ENCODE assay signal across 15 cellular contexts in the genomic region with DNA sequence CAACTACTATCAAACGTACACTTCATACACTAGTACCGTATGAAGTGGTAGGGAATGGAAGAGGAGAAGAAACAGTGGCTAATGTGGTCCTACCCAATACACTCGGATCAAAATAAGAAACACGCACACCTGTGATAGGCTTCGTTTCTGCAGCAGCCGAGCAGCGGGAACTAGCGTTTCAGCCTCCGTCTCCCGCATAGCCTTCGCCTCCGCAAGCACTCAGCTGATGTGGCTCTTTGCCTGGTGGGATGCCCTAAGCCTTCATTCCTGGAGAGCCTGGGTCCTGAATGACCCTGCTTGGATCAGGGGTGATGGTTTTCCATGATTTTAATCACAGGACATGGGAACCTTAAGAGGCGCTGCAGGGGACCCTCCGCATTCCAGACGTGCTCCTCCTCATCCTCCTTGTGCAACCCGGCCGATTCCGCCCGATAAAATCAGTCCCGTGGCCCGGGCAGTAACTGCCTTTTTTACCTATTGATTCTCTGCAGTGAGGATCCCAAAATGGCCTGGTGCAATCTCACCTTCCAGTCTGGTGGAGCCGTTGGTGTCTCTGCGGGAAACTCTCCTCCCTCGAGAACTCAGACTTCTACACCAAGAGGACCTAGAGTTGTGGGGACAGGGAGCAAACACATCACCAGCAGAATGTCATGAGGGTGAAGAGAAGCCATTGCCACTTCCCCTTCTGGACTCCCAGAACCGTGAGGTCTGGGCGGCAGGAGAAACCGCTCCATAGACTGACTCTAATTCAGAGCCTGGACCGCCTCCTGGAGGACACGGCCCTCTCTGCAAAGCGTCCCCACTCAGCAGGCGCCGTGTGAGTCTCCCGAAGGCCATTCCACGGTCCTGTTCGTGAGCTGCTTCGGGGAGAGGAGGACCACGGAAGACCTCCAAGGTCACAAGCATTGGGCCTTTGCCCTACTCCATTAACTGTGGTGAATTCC. TPM values are rescaled to one million over a fixed set of nuclear protein-coding genes. Genes with fewer than 3 reads are reported as not detected.
A peak's percentile ranks its signal among the peaks of the same experiment; 100 is the strongest.
DNase-seq lines count a peak whose midpoint lies in the region; ATAC-seq, FAIRE-seq and TF ChIP-seq lines count a peak whose summit lies in the region.
"Had no signal": no experiment of that assay in that cellular context is flagged by ENCODE, and none has a peak within 500 bp of the region (broad histone marks: within the 10 kb centered on the region; RNA-seq: fewer than 3 reads in every experiment).

No MANE protein-coding gene starts in this region.

- no peak for FAIRE-seq in RCC 7860 (lab: Jason Lieb, UNC)

- no peak for TF ChIP-seq EP300 in SK-N-SH (IDR thresholded peaks at IDR 0.05; ENCODE audit: borderline replicate concordance in 1 of 2, low read depth in 1 of 2, low read length in 1 of 2)

- no peaks in the 10 kb centered on the region for H3F3A ChIP-seq in SK-N-SH (replicated peaks; ENCODE audit: insufficient read depth)

- no peak overlapping the region for H3K4me2 ChIP-seq in DND-41 (ENCODE audit: insufficient read depth, low read length)
- no peak overlapping the region for H3K4me2 ChIP-seq in SK-N-SH

- intact Hi-C loops in natural killer cell (cut with micrococcal nuclease): no loop called here

- H4K20me1 ChIP-seq in DND-41 (ENCODE audit: insufficient read depth, low read length) (no peaks in the 10 kb centered on the region), SK-N-SH (ENCODE audit: insufficient read depth) (no peaks in the 10 kb centered on the region)

- POLR2A ChIA-PET in SK-N-SH (lab: Yijun Ruan, JAX): interaction anchor here (0.6 kb wide), 1 partner anchor 352 kb away, joined by 3 read pairs; no protein-coding TSS in a partner anchor

- peak overlapping the region; percentile 33 to 55 for H3K27ac Mint-ChIP-seq in effector memory CD8-positive, alpha-beta T cell
- peak overlapping the region in 1 of 2 donors; percentile 62 for H3K27ac Mint-ChIP-seq in natural killer cell
- H3K27ac Mint-ChIP-seq: progenitor cell of endocrine pancreas; stimulated activated naive CD8-positive, alpha-beta T cell treated with anti-CD3 and anti-CD28 coated beads, Interleukin-15, Interleukin-2, amounts not matched to agents 100 ng/mL and 50 ng/mL, for 24 hours; T-helper 2 cell treated with Interferon-gamma antibody and Interleukin-4, amounts not matched to agents 5 μg/mL and 100 μg/mL, for 36 hours had no signal

- H3K9me3 ChIP-seq in DND-41 (ENCODE audit: insufficient read depth, low read length, severe bottlenecking) (no peaks in the 10 kb centered on the region), SK-N-SH (no peaks in the 10 kb centered on the region)

- H3K4me3 Mint-ChIP-seq in effector memory CD8-positive, alpha-beta T cell: no peak overlapping the region
- peak overlapping the region; percentile 50 for H3K4me3 Mint-ChIP-seq in natural killer cell
- H3K4me3 Mint-ChIP-seq: stimulated activated naive CD8-positive, alpha-beta T cell treated with anti-CD3 and anti-CD28 coated beads, Interleukin-15, Interleukin-2, amounts not matched to agents 100 ng/mL and 50 ng/mL, for 24 hours; T-helper 2 cell treated with Interferon-gamma antibody and Interleukin-4, amounts not matched to agents 5 μg/mL and 100 μg/mL, for 36 hours had no signal

- no peaks in the 10 kb centered on the region for H3K27me3 Mint-ChIP-seq in effector memory CD8-positive, alpha-beta T cell
- no peaks in the 10 kb centered on the region for H3K27me3 Mint-ChIP-seq in natural killer cell (ENCODE audit: low read depth in 2 of 2)
- H3K27me3 Mint-ChIP-seq: stimulated activated naive CD8-positive, alpha-beta T cell treated with anti-CD3 and anti-CD28 coated beads, Interleukin-15, Interleukin-2, amounts not matched to agents 100 ng/mL and 50 ng/mL, for 24 hours had no signal

- H3K4me3 ChIP-seq in DND-41 (ENCODE audit: low read depth in 1 of 2, low read length in 2 of 2) (no peak overlapping the region), SK-N-SH (ENCODE audit: low read depth in 2 of 2, low read length in 1 of 2) (no peak overlapping the region)
- H3K4me3 ChIP-seq: lung had no signal

- 78% methylated on average over 34 of the region's 37 CpGs for WGBS in SK-N-SH (ENCODE audit: low lambda C conversion rate)

- no peaks in the 10 kb centered on the region for H3K79me2 ChIP-seq in DND-41 (ENCODE audit: insufficient read depth, low read length)
- no peaks in the 10 kb centered on the region for H3K79me2 ChIP-seq in SK-N-SH (ENCODE audit: insufficient read depth)

- TF ChIP-seq CTCF in DND-41 (IDR thresholded peaks at IDR 0.05; ENCODE audit: borderline replicate concordance, extremely low read depth, low read length, poor library complexity, severe bottlenecking) (peak; percentile 11), natural killer cell (IDR thresholded peaks at IDR 0.05) (no peak), SK-N-SH (IDR thresholded peaks at IDR 0.05) (no peak)

- H3K36me3 ChIP-seq in DND-41 (ENCODE audit: insufficient read depth, low read length): no peaks in the 10 kb centered on the region
- H3K36me3 ChIP-seq in SK-N-SH (replicated peaks in 1 of 2; ENCODE audit: control insufficient read depth in 1 of 2, insufficient read depth in 2 of 2, low read length in 1 of 2): no peaks in the 10 kb centered on the region

- H3K4me1 Mint-ChIP-seq in effector memory CD8-positive, alpha-beta T cell (ENCODE audit: low read depth in 2 of 2): peaks cover 43 to 50% of the 10 kb centered on the region in 2 donors
- H3K4me1 Mint-ChIP-seq in natural killer cell: peaks cover 35 to 69% of the 10 kb centered on the region in 2 donors

- peaks cover 2% of the 10 kb centered on the region for H3K36me3 Mint-ChIP-seq in effector memory CD8-positive, alpha-beta T cell (ENCODE audit: insufficient read depth)
- H3K36me3 Mint-ChIP-seq in natural killer cell: no peaks in the 10 kb centered on the region

- H3K4me1 ChIP-seq in DND-41 (ENCODE audit: insufficient read depth, low read length) (no peaks in the 10 kb centered on the region), SK-N-SH (ENCODE audit: control insufficient read depth in 1 of 2, insufficient read depth in 2 of 2, low read depth in 1 of 2, low read length in 1 of 2) (no peaks in the 10 kb centered on the region)

- H3K9me2 ChIP-seq in SK-N-SH: no peaks in the 10 kb centered on the region

- H3K27ac ChIP-seq in DND-41 (ENCODE audit: low read length) (no peak overlapping the region), SK-N-SH (ENCODE audit: low read depth in 2 of 2, low read length in 1 of 2) (no peak overlapping the region)
- H3K27ac ChIP-seq: C4-2B had no signal

- TF ChIP-seq RAD21 in SK-N-SH (IDR thresholded peaks at IDR 0.05; ENCODE audit: low read length): no peak

- no peak for DNase-seq in DND-41
- peak; percentile 87 for DNase-seq in MV-4-11 (lab: John Stamatoyannopoulos, UW)
- no peak for DNase-seq in effector memory CD8-positive, alpha-beta T cell
- peak; percentile 13 for DNase-seq in natural killer cell
- DNase-seq in SK-N-SH: no peak
- no peak for DNase-seq in DMS79 (lab: John Stamatoyannopoulos, UW)
- DNase-seq in RCC 7860 (ENCODE audit: low spot score): no peak
- DNase-seq: stimulated activated CD4-positive, alpha-beta T cell treated with anti-CD3 and anti-CD28 coated beads, Interleukin-4, amount 100 ng/mL, for 24 hours had no signal

- H3K9ac ChIP-seq in DND-41 (ENCODE audit: low read depth, low read length) (no peak overlapping the region), SK-N-SH (no peak overlapping the region)

- CTCF ChIA-PET in SK-N-SH (lab: Yijun Ruan, JAX): interaction anchor here (1.0 to 13.9 kb wide), 3 partner anchors 11 to 129 kb away, joined by 3 to 318 read pairs (median 7); a partner anchor contains a TSS

- no peaks in the 10 kb centered on the region for H3K9me3 Mint-ChIP-seq in effector memory CD8-positive, alpha-beta T cell
- no peaks in the 10 kb centered on the region for H3K9me3 Mint-ChIP-seq in natural killer cell
- H3K9me3 Mint-ChIP-seq: stimulated activated naive CD8-positive, alpha-beta T cell treated with anti-CD3 and anti-CD28 coated beads, Interleukin-15, Interleukin-2, amounts not matched to agents 100 ng/mL and 50 ng/mL, for 24 hours; T-helper 2 cell treated with Interferon-gamma antibody and Interleukin-4, amounts not matched to agents 5 μg/mL and 100 μg/mL, for 36 hours had no signal

- ATAC-seq in DND-41 (ENCODE audit: insufficient read depth, low read depth): no peak
- no peak for ATAC-seq in effector memory CD8-positive, alpha-beta T cell (replicated peaks)
- ATAC-seq in natural killer cell: peak in 1 of 3 donors; percentile 57
- ATAC-seq in HG03378 (IDR thresholded peaks at IDR 0.05; ENCODE audit: unreplicated experiment): no peak

- no peak overlapping the region for H2AFZ ChIP-seq in DND-41 (ENCODE audit: low read depth, low read length)
- no peak overlapping the region for H2AFZ ChIP-seq in SK-N-SH (ENCODE audit: low read depth)

- H3K27me3 ChIP-seq in DND-41 (ENCODE audit: insufficient read depth, low read length, poor library complexity) (no peaks in the 10 kb centered on the region), SK-N-SH (ENCODE audit: insufficient read depth) (no peaks in the 10 kb centered on the region)

TF ChIP-seq in SK-N-SH, 30 proteins besides CTCF, POLR2A, EP300 and RAD21 (continues in another document):
- TF ChIP-seq GATA2 (CRISPR knock-in tag; IDR thresholded peaks at IDR 0.05): no peak
- TF ChIP-seq, protein P1, sequence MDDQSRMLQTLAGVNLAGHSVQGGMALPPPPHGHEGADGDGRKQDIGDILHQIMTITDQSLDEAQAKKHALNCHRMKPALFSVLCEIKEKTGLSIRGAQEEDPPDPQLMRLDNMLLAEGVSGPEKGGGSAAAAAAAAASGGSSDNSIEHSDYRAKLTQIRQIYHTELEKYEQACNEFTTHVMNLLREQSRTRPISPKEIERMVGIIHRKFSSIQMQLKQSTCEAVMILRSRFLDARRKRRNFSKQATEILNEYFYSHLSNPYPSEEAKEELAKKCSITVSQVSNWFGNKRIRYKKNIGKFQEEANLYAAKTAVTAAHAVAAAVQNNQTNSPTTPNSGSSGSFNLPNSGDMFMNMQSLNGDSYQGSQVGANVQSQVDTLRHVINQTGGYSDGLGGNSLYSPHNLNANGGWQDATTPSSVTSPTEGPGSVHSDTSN (IDR thresholded peaks at IDR 0.05): no peak

RNA-seq across cellular contexts. Expression of a gene that starts 8.1 kb away (rescaled TPM):
- total RNA-seq in natural killer cell: 100 to 1,000 TPM; 227 to 325 (median 237) TPM
- 0.03 and 0.06 TPM in 2 replicates for polyA plus RNA-seq in SK-N-SH (2012; rRNA removed)
- 0.05 TPM in 1 of 2 replicates, not detected in the other for polyA plus RNA-seq in SK-N-SH (2012; cell fraction: cytosol; rRNA removed)
- polyA plus RNA-seq in SK-N-SH (2012; cell fraction: nucleus; rRNA removed): 0.09 and 0.20 TPM in 2 replicates
- total RNA-seq: glomerular endothelial cell had no signal

RNA-seq across cellular contexts. Expression of a gene that starts 8.1 kb away (rescaled TPM):
- total RNA-seq in natural killer cell: 100 to 1,000 TPM; 268 to 327 (median 299) TPM
- polyA plus RNA-seq in SK-N-SH (2012; rRNA removed): 0.12 and 0.18 TPM in 2 replicates
- 0.13 and 0.17 TPM in 2 replicates for polyA plus RNA-seq in SK-N-SH (2012; cell fraction: cytosol; rRNA removed)
- polyA plus RNA-seq in SK-N-SH (2012; cell fraction: nucleus; rRNA removed): 0.75 and 1.2 TPM in 2 replicates
- total RNA-seq: glomerular endothelial cell had no signal

RNA-seq across cellular contexts. Expression of a gene that starts 23.3 kb away (rescaled TPM):
- total RNA-seq in natural killer cell: 10 to 100 TPM; 10.8 to 16.8 (median 16.0) TPM
- not detected in 2 replicates for polyA plus RNA-seq in SK-N-SH (2012; rRNA removed)
- not detected in 2 replicates for polyA plus RNA-seq in SK-N-SH (2012; cell fraction: cytosol; rRNA removed)
- not detected in 2 replicates for polyA plus RNA-seq in SK-N-SH (2012; cell fraction: nucleus; rRNA removed)
- total RNA-seq: glomerular endothelial cell had no signal

Comparison
In these comparisons a context has a peak if more than half of its experiments do, and no peak if none do; other contexts are left out.
1. DNase-seq: peak in MV-4-11 (single experiment) and natural killer cell (single experiment); none in DND-41 (single experiment), effector memory CD8-positive, alpha-beta T cell (0 of 3), SK-N-SH (single experiment), DMS79 (single experiment) and RCC 7860 (single experiment).